Comparison of ENCODE assay signal across 1 cellular context in genomic region chr1:154819628-154820590, GRCh38.
TF ChIP-seq lines count a peak whose summit lies in the region.

No MANE protein-coding gene starts in this region.

TF ChIP-seq in GM23338, 12 proteins besides CTCF, POLR2A, EP300 and RAD21 (continued from another document):
- TF ChIP-seq, protein P1, sequence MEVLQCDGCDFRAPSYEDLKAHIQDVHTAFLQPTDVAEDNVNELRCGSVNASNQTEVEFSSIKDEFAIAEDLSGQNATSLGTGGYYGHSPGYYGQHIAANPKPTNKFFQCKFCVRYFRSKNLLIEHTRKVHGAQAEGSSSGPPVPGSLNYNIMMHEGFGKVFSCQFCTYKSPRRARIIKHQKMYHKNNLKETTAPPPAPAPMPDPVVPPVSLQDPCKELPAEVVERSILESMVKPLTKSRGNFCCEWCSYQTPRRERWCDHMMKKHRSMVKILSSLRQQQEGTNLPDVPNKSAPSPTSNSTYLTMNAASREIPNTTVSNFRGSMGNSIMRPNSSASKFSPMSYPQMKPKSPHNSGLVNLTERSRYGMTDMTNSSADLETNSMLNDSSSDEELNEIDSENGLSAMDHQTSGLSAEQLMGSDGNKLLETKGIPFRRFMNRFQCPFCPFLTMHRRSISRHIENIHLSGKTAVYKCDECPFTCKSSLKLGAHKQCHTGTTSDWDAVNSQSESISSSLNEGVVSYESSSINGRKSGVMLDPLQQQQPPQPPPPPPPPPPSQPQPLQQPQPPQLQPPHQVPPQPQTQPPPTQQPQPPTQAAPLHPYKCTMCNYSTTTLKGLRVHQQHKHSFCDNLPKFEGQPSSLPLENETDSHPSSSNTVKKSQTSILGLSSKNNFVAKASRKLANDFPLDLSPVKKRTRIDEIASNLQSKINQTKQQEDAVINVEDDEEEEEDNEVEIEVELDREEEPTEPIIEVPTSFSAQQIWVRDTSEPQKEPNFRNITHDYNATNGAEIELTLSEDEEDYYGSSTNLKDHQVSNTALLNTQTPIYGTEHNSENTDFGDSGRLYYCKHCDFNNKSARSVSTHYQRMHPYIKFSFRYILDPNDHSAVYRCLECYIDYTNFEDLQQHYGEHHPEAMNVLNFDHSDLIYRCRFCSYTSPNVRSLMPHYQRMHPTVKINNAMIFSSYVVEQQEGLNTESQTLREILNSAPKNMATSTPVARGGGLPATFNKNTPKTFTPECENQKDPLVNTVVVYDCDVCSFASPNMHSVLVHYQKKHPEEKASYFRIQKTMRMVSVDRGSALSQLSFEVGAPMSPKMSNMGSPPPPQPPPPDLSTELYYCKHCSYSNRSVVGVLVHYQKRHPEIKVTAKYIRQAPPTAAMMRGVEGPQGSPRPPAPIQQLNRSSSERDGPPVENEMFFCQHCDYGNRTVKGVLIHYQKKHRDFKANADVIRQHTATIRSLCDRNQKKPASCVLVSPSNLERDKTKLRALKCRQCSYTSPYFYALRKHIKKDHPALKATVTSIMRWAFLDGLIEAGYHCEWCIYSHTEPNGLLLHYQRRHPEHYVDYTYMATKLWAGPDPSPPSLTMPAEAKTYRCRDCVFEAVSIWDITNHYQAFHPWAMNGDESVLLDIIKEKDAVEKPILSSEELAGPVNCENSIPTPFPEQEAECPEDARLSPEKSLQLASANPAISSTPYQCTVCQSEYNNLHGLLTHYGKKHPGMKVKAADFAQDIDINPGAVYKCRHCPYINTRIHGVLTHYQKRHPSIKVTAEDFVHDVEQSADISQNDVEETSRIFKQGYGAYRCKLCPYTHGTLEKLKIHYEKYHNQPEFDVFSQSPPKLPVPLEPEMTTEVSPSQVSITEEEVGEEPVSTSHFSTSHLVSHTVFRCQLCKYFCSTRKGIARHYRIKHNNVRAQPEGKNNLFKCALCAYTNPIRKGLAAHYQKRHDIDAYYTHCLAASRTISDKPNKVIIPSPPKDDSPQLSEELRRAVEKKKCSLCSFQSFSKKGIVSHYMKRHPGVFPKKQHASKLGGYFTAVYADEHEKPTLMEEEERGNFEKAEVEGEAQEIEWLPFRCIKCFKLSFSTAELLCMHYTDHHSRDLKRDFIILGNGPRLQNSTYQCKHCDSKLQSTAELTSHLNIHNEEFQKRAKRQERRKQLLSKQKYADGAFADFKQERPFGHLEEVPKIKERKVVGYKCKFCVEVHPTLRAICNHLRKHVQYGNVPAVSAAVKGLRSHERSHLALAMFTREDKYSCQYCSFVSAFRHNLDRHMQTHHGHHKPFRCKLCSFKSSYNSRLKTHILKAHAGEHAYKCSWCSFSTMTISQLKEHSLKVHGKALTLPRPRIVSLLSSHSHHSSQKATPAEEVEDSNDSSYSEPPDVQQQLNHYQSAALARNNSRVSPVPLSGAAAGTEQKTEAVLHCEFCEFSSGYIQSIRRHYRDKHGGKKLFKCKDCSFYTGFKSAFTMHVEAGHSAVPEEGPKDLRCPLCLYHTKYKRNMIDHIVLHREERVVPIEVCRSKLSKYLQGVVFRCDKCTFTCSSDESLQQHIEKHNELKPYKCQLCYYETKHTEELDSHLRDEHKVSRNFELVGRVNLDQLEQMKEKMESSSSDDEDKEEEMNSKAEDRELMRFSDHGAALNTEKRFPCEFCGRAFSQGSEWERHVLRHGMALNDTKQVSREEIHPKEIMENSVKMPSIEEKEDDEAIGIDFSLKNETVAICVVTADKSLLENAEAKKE (CRISPR knock-in tag; IDR thresholded peaks at IDR 0.05) = no peak
- TF ChIP-seq STAT1 (IDR thresholded peaks at IDR 0.05; ENCODE audit: unreplicated experiment) = no peak
- no peak for TF ChIP-seq EZH2 (IDR thresholded peaks at IDR 0.05; ENCODE audit: low read depth, unreplicated experiment)
- no peak for TF ChIP-seq EZH2phosphoT487 (IDR thresholded peaks at IDR 0.05; ENCODE audit: unreplicated experiment)
- TF ChIP-seq REST (IDR thresholded peaks at IDR 0.05; ENCODE audit: unreplicated experiment) = no peak
